In the genomic region with DNA sequence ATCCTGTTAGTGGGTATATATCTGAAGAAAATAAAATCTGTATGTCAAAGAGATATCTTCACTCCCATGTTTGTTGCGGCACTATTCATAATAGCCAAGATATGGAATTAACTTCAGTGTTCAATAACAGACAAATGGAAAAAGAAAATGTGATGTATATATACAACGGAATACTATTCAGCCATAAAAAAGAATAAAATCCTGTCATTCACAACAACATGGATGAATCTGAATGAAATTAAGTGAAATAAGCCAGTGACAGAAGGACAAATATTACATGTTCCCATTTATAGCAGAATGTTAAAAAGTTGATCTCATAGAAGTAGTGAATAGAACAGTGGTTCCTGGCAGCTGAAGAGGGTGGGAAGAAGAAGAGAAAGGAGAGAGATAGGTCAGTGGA, we compare ENCODE assay signal across 34 cellular contexts.
DNase-seq lines count a peak whose midpoint lies in the region; ATAC-seq, FAIRE-seq and TF ChIP-seq lines count a peak whose summit lies in the region.
"Had no signal": no experiment of that assay in that cellular context is flagged by ENCODE, and none has a peak within 500 bp of the region (broad histone marks: within the 10 kb centered on the region; RNA-seq: fewer than 3 reads in every experiment).

No MANE protein-coding gene starts in this region.

- intact Hi-C loops in K562 (cut with micrococcal nuclease) (no loop called here), CD14-positive monocyte (cut with micrococcal nuclease) (no loop called here)

- TF ChIP-seq RAD21 in K562 (CRISPR knock-in tag; conservative IDR thresholded peaks at IDR 0.05 in 1 of 2, IDR thresholded peaks at IDR 0.05 in 1 of 2), result no peak

- no peak for ATAC-seq in K562
- ATAC-seq: A549; CD8-positive, alpha-beta T cell had no signal

- TF ChIP-seq CTCF in HEK293 (tag by site-specific recombination; IDR thresholded peaks at IDR 0.05) (no peak), K562 (IDR thresholded peaks at IDR 0.05 in 2 of 3, conservative IDR thresholded peaks at IDR 0.05 in 1 of 3; ENCODE audit: insufficient read depth in 2 of 3, low read depth in 1 of 3, low read length in 3 of 3) (no peak), CD14-positive monocyte (IDR thresholded peaks at IDR 0.05) (no peak)

- no peaks in the 10 kb centered on the region for H3K27me3 ChIP-seq in K562 (ENCODE audit: control insufficient read depth in 2 of 2, insufficient read depth in 2 of 2, low read length in 2 of 2)
- H3K27me3 ChIP-seq: BE2C; BLaER1; BLaER1 treated with 17β-estradiol and CSF1 and Interleukin-3, amounts not matched to agents 10 nM and 100 nM had no signal

- no peak overlapping the region for H3K9ac ChIP-seq in K562 (ENCODE audit: insufficient read depth in 1 of 2, low read depth in 2 of 2, low read length in 2 of 2)
- H3K9ac ChIP-seq: BLaER1; BLaER1 treated with 17β-estradiol and CSF1 and Interleukin-3, amounts not matched to agents 10 nM and 100 nM had no signal

- no peak overlapping the region for H3K4me2 ChIP-seq in K562 (ENCODE audit: insufficient read depth, low read length)
- H3K4me2 ChIP-seq: A549; BLaER1; BLaER1 treated with 17β-estradiol and CSF1 and Interleukin-3, amounts not matched to agents 10 nM and 100 nM had no signal

- DNase-seq in GM19239 (ENCODE audit: insufficient read length, low spot score) (no peak), K562 (ENCODE audit: extremely low read depth in 1 of 4, low spot score in 3 of 4) (no peak), CD14-positive monocyte (ENCODE audit: low spot score) (no peak), T-helper 1 cell (no peak), dermis blood vessel endothelial cell (no peak)
- DNase-seq: 8988T; ACHN; AML-193; BE2C; C1 segment of cervical spinal cord; Caco-2; Calu3; CD4-positive, alpha-beta memory T cell; CD4-positive, alpha-beta T cell; CD4-positive, CD25-positive, alpha-beta regulatory T cell; CD8-positive, alpha-beta memory T cell; CD8-positive, alpha-beta T cell; COR-L47; DMS 273 treated with DMSO at 0.1 percent for 48 hours; DMS153; DMS53; DMS79; DMS79 treated with DMSO at 0.1 percent for 48 hours; DND-41; EL had no signal

- H3K36me3 Mint-ChIP-seq in CD14-positive monocyte, result no peaks in the 10 kb centered on the region
- H3K36me3 Mint-ChIP-seq: CD4-positive, CD25-positive, alpha-beta regulatory T cell; CD8-positive, alpha-beta T cell had no signal

- peaks cover 0 to 3% (median 2%) of the 10 kb centered on the region in 3 donors for H3K27me3 Mint-ChIP-seq in CD14-positive monocyte (ENCODE audit: low read depth in 3 of 3)
- H3K27me3 Mint-ChIP-seq: B cell; CD4-positive, alpha-beta memory T cell; CD4-positive, alpha-beta T cell; CD4-positive, CD25-positive, alpha-beta regulatory T cell had no signal

- TF ChIP-seq EP300 in K562 (IDR thresholded peaks at IDR 0.05; ENCODE audit: low read length), result no peak

- BruUV-seq in K562 (replicated peaks; lab: Mats Ljungman, UMichigan), result no TSS peak

- H2AFZ ChIP-seq in K562 (ENCODE audit: low read depth, low read length), result no peak overlapping the region

- POLR2A ChIA-PET in HEK293 (lab: Yijun Ruan, JAX) (no interaction called here), K562 (lab: Yijun Ruan, JAX) (interaction anchor here (1.2 kb wide), 1 partner anchor 13 kb away, joined by 5 read pairs; no protein-coding TSS in a partner anchor)

- H3K4me1 ChIP-seq in HEK293 (ENCODE audit: control insufficient read depth, insufficient read depth, low read length), result no peaks in the 10 kb centered on the region
- H3K4me1 ChIP-seq in K562 (replicated peaks in 1 of 2; ENCODE audit: control insufficient read depth in 2 of 2, insufficient read depth in 2 of 2, low read length in 2 of 2), result peaks cover 2 to 6% of the 10 kb centered on the region in 2 experiments; a peak in 4 of 5 replicates
- H3K4me1 ChIP-seq: A549, BE2C, Caco-2 had no signal

- TF ChIP-seq POLR2A in K562 (conservative IDR thresholded peaks at IDR 0.05), result no peak

- H3K27ac ChIP-seq in HEK293 (ENCODE audit: extremely low read depth, low read depth, low read length), result no peak overlapping the region
- no peak overlapping the region for H3K27ac ChIP-seq in K562 (ENCODE audit: extremely low read depth, low read depth, low read length)
- H3K27ac ChIP-seq: 22Rv1; A549; BLaER1; BLaER1 treated with 17β-estradiol and CSF1 and Interleukin-3, amounts not matched to agents 10 nM and 100 nM; C4-2B had no signal

- in situ Hi-C loops in K562 (cut with MboI), result no loop called here

- FAIRE-seq in GM19239 (lab: Jason Lieb, UNC), result peak; percentile 21
- FAIRE-seq in K562 (lab: Jason Lieb, UNC), result no peak
- FAIRE-seq: A204.1, A549, D721Med had no signal

- H3K9me3 ChIP-seq in HEK293 (ENCODE audit: control insufficient read depth, insufficient read depth, low read depth, low read length) (no peaks in the 10 kb centered on the region), K562 (replicated peaks; ENCODE audit: control insufficient read depth, insufficient read depth, low read depth, low read length) (peaks cover 7% of the 10 kb centered on the region)
- H3K9me3 ChIP-seq: A549, BE2C, Caco-2 had no signal

- H3K79me2 ChIP-seq in K562 (ENCODE audit: control insufficient read depth, insufficient read depth, low read length), result no peaks in the 10 kb centered on the region

- peak overlapping the region in 1 of 7 donors; percentile 43 for H3K27ac Mint-ChIP-seq in CD14-positive monocyte
- H3K27ac Mint-ChIP-seq: B cell; CD4-positive, alpha-beta memory T cell; CD4-positive, alpha-beta T cell; CD4-positive, CD25-positive, alpha-beta regulatory T cell; CD8-positive, alpha-beta memory T cell; CD8-positive, alpha-beta T cell had no signal

- H3K36me3 ChIP-seq in HEK293 (ENCODE audit: control insufficient read depth in 2 of 2, insufficient read depth in 1 of 2, low read length in 2 of 2) (no peaks in the 10 kb centered on the region), K562 (ENCODE audit: control insufficient read depth, insufficient read depth, low read length) (no peaks in the 10 kb centered on the region)
- H3K36me3 ChIP-seq: BE2C, BLaER1 had no signal

- WGBS in K562 (ENCODE audit: insufficient coverage, low coverage, missing lambda C conversion rate), result 29% methylated on average over 2 of the region's 2 CpGs

- CTCF ChIA-PET in HEK293 (lab: Yijun Ruan, JAX), result no interaction called here
- CTCF ChIA-PET in K562 (lab: Yijun Ruan, JAX; ENCODE audit: low intra/inter-chr PET ratio), result no interaction called here

- H3K9me3 Mint-ChIP-seq in CD14-positive monocyte, result peaks cover 10 to 18% (median 15%) of the 10 kb centered on the region in 7 donors
- H3K9me3 Mint-ChIP-seq: CD4-positive, alpha-beta T cell had no signal

- H3K9me1 ChIP-seq in K562 (ENCODE audit: control insufficient read depth, insufficient read depth, low read length), result no peaks in the 10 kb centered on the region

- no peaks in the 10 kb centered on the region for H4K20me1 ChIP-seq in K562 (replicated peaks; ENCODE audit: control insufficient read depth, insufficient read depth, low read length)
- H4K20me1 ChIP-seq: BLaER1; BLaER1 treated with 17β-estradiol and CSF1 and Interleukin-3, amounts not matched to agents 10 nM and 100 nM had no signal

- H3K4me3 ChIP-seq in HEK293 (ENCODE audit: low read depth, low read length) (no peak overlapping the region), K562 (no peak overlapping the region)
- H3K4me3 ChIP-seq: A549; BLaER1; BLaER1 treated with 17β-estradiol and CSF1 and Interleukin-3, amounts not matched to agents 10 nM and 100 nM had no signal

- no peak overlapping the region for H3K4me3 Mint-ChIP-seq in CD14-positive monocyte
- H3K4me3 Mint-ChIP-seq: B cell; CD4-positive, alpha-beta memory T cell; CD4-positive, alpha-beta T cell; CD4-positive, CD25-positive, alpha-beta regulatory T cell; CD8-positive, alpha-beta memory T cell; CD8-positive, alpha-beta T cell had no signal

- no peaks in the 10 kb centered on the region for H3K4me1 Mint-ChIP-seq in CD14-positive monocyte
- H3K4me1 Mint-ChIP-seq: CD4-positive, alpha-beta memory T cell; CD4-positive, CD25-positive, alpha-beta regulatory T cell; CD8-positive, alpha-beta memory T cell had no signal

TF ChIP-seq in HEK293, 187 proteins besides CTCF, POLR2A, EP300 and RAD21:
- TF ChIP-seq ZNF473 (tag by site-specific recombination; IDR thresholded peaks at IDR 0.05) (no peak), SP7 (tag by site-specific recombination; IDR thresholded peaks at IDR 0.05) (no peak), HOXA7 (CRISPR knock-in tag; IDR thresholded peaks at IDR 0.05; ENCODE audit: borderline replicate concordance) (no peak), ZNF146 (tag by site-specific recombination; IDR thresholded peaks at IDR 0.05) (peak; percentile 59), GLIS1 (tag by site-specific recombination; IDR thresholded peaks at IDR 0.05) (no peak)

TF ChIP-seq in K562, 482 proteins besides CTCF, POLR2A, EP300 and RAD21:
- peak; percentile 50 for TF ChIP-seq RBM25 (IDR thresholded peaks at IDR 0.05; ENCODE audit: low read depth, low read length, severe bottlenecking)
- peak; percentile 71 for TF ChIP-seq ZNF146 (CRISPR knock-in tag; IDR thresholded peaks at IDR 0.05; ENCODE audit: unreplicated experiment)
- TF ChIP-seq POLR3A (IDR thresholded peaks at IDR 0.05; ENCODE audit: borderline replicate concordance, extremely low read depth, insufficient read depth, insufficient read length), result no peak
